2 cellular contexts compared by ENCODE assay signal in genomic region chr1:41884256-41885240, GRCh38.
TF ChIP-seq lines count a peak whose summit lies in the region.

No MANE protein-coding gene starts in this region.

TF ChIP-seq in IMR-90, 13 proteins besides CTCF, POLR2A, EP300 and RAD21 (continued from another document):
- TF ChIP-seq RCOR1 (IDR thresholded peaks at IDR 0.05; ENCODE audit: insufficient replicate concordance, low read length) (no peak), CEBPB (IDR thresholded peaks at IDR 0.05; ENCODE audit: low read depth, low read length) (no peak), FOS (IDR thresholded peaks at IDR 0.05; ENCODE audit: low read depth, low read length) (no peak)
TF ChIP-seq in IMR-90: peak in this region for 0.

TF ChIP-seq in SK-N-SH treated with all-trans-retinoic acid at 6 μM for 48 hours, 23 proteins besides CTCF, POLR2A, EP300 and RAD21 (continued from another document):
- TF ChIP-seq OSR1 (CRISPR knock-in tag; IDR thresholded peaks at IDR 0.05) (no peak), ESRRG (CRISPR knock-in tag; IDR thresholded peaks at IDR 0.05) (no peak), CSDC2 (CRISPR knock-in tag; IDR thresholded peaks at IDR 0.05) (no peak), POU6F1 (CRISPR knock-in tag; IDR thresholded peaks at IDR 0.05; ENCODE audit: borderline replicate concordance, low read depth) (no peak), ZNF70 (CRISPR knock-in tag; IDR thresholded peaks at IDR 0.05) (no peak), TSHZ2 (CRISPR knock-in tag; IDR thresholded peaks at IDR 0.05) (no peak), TOX (CRISPR knock-in tag; IDR thresholded peaks at IDR 0.05; ENCODE audit: borderline replicate concordance) (no peak), ISL1 (CRISPR knock-in tag; IDR thresholded peaks at IDR 0.05) (no peak), TCF4 (CRISPR knock-in tag; IDR thresholded peaks at IDR 0.05; ENCODE audit: borderline replicate concordance) (no peak), ZNF8 (CRISPR knock-in tag; IDR thresholded peaks at IDR 0.05) (no peak), SNAI2 (CRISPR knock-in tag; IDR thresholded peaks at IDR 0.05) (no peak), ZC3H10 (CRISPR knock-in tag; IDR thresholded peaks at IDR 0.05) (no peak), BACH2 (CRISPR knock-in tag; IDR thresholded peaks at IDR 0.05; ENCODE audit: borderline replicate concordance) (no peak), ARNTL (CRISPR knock-in tag; IDR thresholded peaks at IDR 0.05; ENCODE audit: borderline replicate concordance, low read depth) (no peak), PPARA (CRISPR knock-in tag; IDR thresholded peaks at IDR 0.05; ENCODE audit: borderline replicate concordance) (no peak), ZFP3 (CRISPR knock-in tag; IDR thresholded peaks at IDR 0.05) (no peak)
